Comparison of ENCODE assay signal across 17 cellular contexts in genomic region chrX:53694642-53695041, GRCh38. TPM values are rescaled to one million over a fixed set of nuclear protein-coding genes. Genes with fewer than 3 reads are reported as not detected.
DNase-seq lines count a peak whose midpoint lies in the region; ATAC-seq, FAIRE-seq and TF ChIP-seq lines count a peak whose summit lies in the region.
"Had no signal": no experiment of that assay in that cellular context is flagged by ENCODE, and none has a peak within 500 bp of the region (broad histone marks: within the 10 kb centered on the region; RNA-seq: fewer than 3 reads in every experiment).

No MANE protein-coding gene starts in this region.

- peaks cover 26% of the 10 kb centered on the region for H3K4me1 Mint-ChIP-seq in activated CD4-positive, alpha-beta T cell treated with anti-CD3 and anti-CD28 coated beads, Interleukin-2, amount 10 ng/mL, durations not matched to agents 7 days and 5 days
- H3K4me1 Mint-ChIP-seq in activated CD4-positive, alpha-beta T cell treated with anti-CD3 and anti-CD28 coated beads for 36 hours = peaks cover 16% of the 10 kb centered on the region
- H3K4me1 Mint-ChIP-seq in astrocyte (ENCODE audit: low read depth, unreplicated experiment) = no peaks in the 10 kb centered on the region
- peaks cover 0 to 4% of the 10 kb centered on the region in 2 donors for H3K4me1 Mint-ChIP-seq in stimulated activated naive B cell treated with anti-CD40 and anti-IgM and Interleukin-4, amounts not matched to agents 10 μg/mL and 1 μg/mL and 100 μg/mL, for 72 hours
- H3K4me1 Mint-ChIP-seq: H9 had no signal

- no peak overlapping the region for H3K4me3 ChIP-seq in astrocyte (ENCODE audit: insufficient read depth, low read depth, low read length)
- H3K4me3 ChIP-seq in HAP-1 = no peak overlapping the region
- H3K4me3 ChIP-seq: BLaER1 treated with 17β-estradiol and CSF1 and Interleukin-3, amounts not matched to agents 10 nM and 100 nM had no signal

- H3K4me3 Mint-ChIP-seq in activated CD4-positive, alpha-beta T cell treated with anti-CD3 and anti-CD28 coated beads, Interleukin-2, amount 10 ng/mL, durations not matched to agents 7 days and 5 days = no peak overlapping the region
- no peak overlapping the region for H3K4me3 Mint-ChIP-seq in activated CD4-positive, alpha-beta T cell treated with anti-CD3 and anti-CD28 coated beads for 36 hours
- H3K4me3 Mint-ChIP-seq in astrocyte (ENCODE audit: unreplicated experiment) = no peak overlapping the region
- H3K4me3 Mint-ChIP-seq in stimulated activated naive B cell treated with anti-CD40 and anti-IgM and Interleukin-4, amounts not matched to agents 10 μg/mL and 1 μg/mL and 100 μg/mL, for 72 hours = no peak overlapping the region
- H3K4me3 Mint-ChIP-seq: B cell; CD8-positive, alpha-beta T cell; H9 had no signal

- intact Hi-C loops in activated CD4-positive, alpha-beta T cell treated with anti-CD3 and anti-CD28 coated beads for 36 hours (cut with DNase I, micrococcal nuclease) = no loop called here

- POLR2A ChIA-PET in activated CD4-positive, alpha-beta T cell treated with anti-CD3 and anti-CD28 coated beads, Interleukin-2, amount 10 ng/mL, durations not matched to agents 7 days and 5 days (lab: Charles Lee) = interaction anchor here (0.6 kb wide), 1 partner anchor 20 kb away, joined by 3 read pairs; no protein-coding TSS in a partner anchor
- POLR2A ChIA-PET in activated CD4-positive, alpha-beta T cell treated with anti-CD3 and anti-CD28 coated beads for 36 hours (lab: Charles Lee) = no interaction called here

- H3K9ac ChIP-seq in astrocyte (ENCODE audit: low read length) = no peak overlapping the region
- H3K9ac ChIP-seq: BLaER1 treated with 17β-estradiol and CSF1 and Interleukin-3, amounts not matched to agents 10 nM and 100 nM had no signal

- no peaks in the 10 kb centered on the region for H3K9me3 ChIP-seq in astrocyte (ENCODE audit: insufficient read depth, low read depth, low read length)
- no peaks in the 10 kb centered on the region for H3K9me3 ChIP-seq in HAP-1

- no peak overlapping the region for H3K27ac ChIP-seq in astrocyte (ENCODE audit: low read depth, low read length)
- H3K27ac ChIP-seq: BLaER1 treated with 17β-estradiol and CSF1 and Interleukin-3, amounts not matched to agents 10 nM and 100 nM had no signal

- H3K27ac Mint-ChIP-seq in activated CD4-positive, alpha-beta T cell treated with anti-CD3 and anti-CD28 coated beads, Interleukin-2, amount 10 ng/mL, durations not matched to agents 7 days and 5 days = peak overlapping the region; percentile 62
- no peak overlapping the region for H3K27ac Mint-ChIP-seq in activated CD4-positive, alpha-beta T cell treated with anti-CD3 and anti-CD28 coated beads for 36 hours
- no peak overlapping the region for H3K27ac Mint-ChIP-seq in astrocyte (ENCODE audit: unreplicated experiment)
- H3K27ac Mint-ChIP-seq in stimulated activated naive B cell treated with anti-CD40 and anti-IgM and Interleukin-4, amounts not matched to agents 10 μg/mL and 1 μg/mL and 100 μg/mL, for 72 hours = no peak overlapping the region
- H3K27ac Mint-ChIP-seq: B cell; CD8-positive, alpha-beta T cell; H9 had no signal

- no peak for TF ChIP-seq CTCF in astrocyte (IDR thresholded peaks at IDR 0.05; ENCODE audit: insufficient read depth, low read depth, low read length)

- H3K4me1 ChIP-seq in astrocyte (ENCODE audit: insufficient read depth, low read length) = no peaks in the 10 kb centered on the region
- H3K4me1 ChIP-seq in HAP-1 = no peaks in the 10 kb centered on the region

- no peaks in the 10 kb centered on the region for H3K27me3 ChIP-seq in astrocyte (ENCODE audit: insufficient read depth, low read length)
- H3K27me3 ChIP-seq in HAP-1 (ENCODE audit: low read depth) = no peaks in the 10 kb centered on the region

- peaks cover 6% of the 10 kb centered on the region for H3K36me3 Mint-ChIP-seq in activated CD4-positive, alpha-beta T cell treated with anti-CD3 and anti-CD28 coated beads, Interleukin-2, amount 10 ng/mL, durations not matched to agents 7 days and 5 days (ENCODE audit: low read depth)
- H3K36me3 Mint-ChIP-seq in activated CD4-positive, alpha-beta T cell treated with anti-CD3 and anti-CD28 coated beads for 36 hours (ENCODE audit: low read depth) = peaks cover 2% of the 10 kb centered on the region
- H3K36me3 Mint-ChIP-seq in astrocyte (ENCODE audit: low read depth, unreplicated experiment) = no peaks in the 10 kb centered on the region
- H3K36me3 Mint-ChIP-seq in stimulated activated naive B cell treated with anti-CD40 and anti-IgM and Interleukin-4, amounts not matched to agents 10 μg/mL and 1 μg/mL and 100 μg/mL, for 72 hours = no peaks in the 10 kb centered on the region
- H3K36me3 Mint-ChIP-seq: CD8-positive, alpha-beta T cell had no signal

- DNase-seq in activated CD4-positive, alpha-beta T cell treated with anti-CD3 and anti-CD28 coated beads, Interleukin-2, amount 10 ng/mL, durations not matched to agents 7 days and 5 days = no peak
- DNase-seq in activated CD4-positive, alpha-beta T cell treated with anti-CD3 and anti-CD28 coated beads for 36 hours = no peak
- DNase-seq in MV-4-11 (lab: John Stamatoyannopoulos, UW) (peak; percentile 0), astrocyte (ENCODE audit: low read depth) (no peak), HAP-1 (ENCODE audit: low spot score in 2 of 2) (no peak), germinal center (ENCODE audit: low spot score) (no peak)
- DNase-seq in stimulated activated naive B cell treated with anti-CD40 and anti-IgM and Interleukin-4, amounts not matched to agents 10 μg/mL and 1 μg/mL and 100 μg/mL, for 72 hours = no peak
- DNase-seq: Calu3; CD8-positive, alpha-beta T cell; DMS79 treated with DMSO at 0.1 percent for 48 hours; GF-D8; H9 had no signal

- CTCF ChIA-PET in activated CD4-positive, alpha-beta T cell treated with anti-CD3 and anti-CD28 coated beads, Interleukin-2, amount 10 ng/mL, durations not matched to agents 7 days and 5 days (lab: Charles Lee) = interaction anchor here (0.6 to 1.8 kb wide), 5 partner anchors 9 to 692 kb away, joined by 3 to 5 read pairs (median 4); partner anchors contain the start of gene HUWE1
- CTCF ChIA-PET in activated CD4-positive, alpha-beta T cell treated with anti-CD3 and anti-CD28 coated beads for 36 hours (lab: Charles Lee) = no interaction called here

- H3K4me2 ChIP-seq in astrocyte (ENCODE audit: low read length) = no peak overlapping the region
- H3K4me2 ChIP-seq: BLaER1 treated with 17β-estradiol and CSF1 and Interleukin-3, amounts not matched to agents 10 nM and 100 nM had no signal

- peaks cover 3% of the 10 kb centered on the region for H3K9me3 Mint-ChIP-seq in activated CD4-positive, alpha-beta T cell treated with anti-CD3 and anti-CD28 coated beads, Interleukin-2, amount 10 ng/mL, durations not matched to agents 7 days and 5 days
- no peaks in the 10 kb centered on the region for H3K9me3 Mint-ChIP-seq in activated CD4-positive, alpha-beta T cell treated with anti-CD3 and anti-CD28 coated beads for 36 hours (ENCODE audit: low read depth)
- H3K9me3 Mint-ChIP-seq in astrocyte (ENCODE audit: unreplicated experiment) = no peaks in the 10 kb centered on the region
- no peaks in the 10 kb centered on the region for H3K9me3 Mint-ChIP-seq in stimulated activated naive B cell treated with anti-CD40 and anti-IgM and Interleukin-4, amounts not matched to agents 10 μg/mL and 1 μg/mL and 100 μg/mL, for 72 hours
- H3K9me3 Mint-ChIP-seq: CD8-positive, alpha-beta T cell had no signal

- H3K36me3 ChIP-seq in astrocyte (ENCODE audit: insufficient read depth, low read length) (no peaks in the 10 kb centered on the region), HAP-1 (replicated peaks) (no peaks in the 10 kb centered on the region)
- H3K36me3 ChIP-seq: BLaER1 treated with 17β-estradiol and CSF1 and Interleukin-3, amounts not matched to agents 10 nM and 100 nM had no signal

- FAIRE-seq in astrocyte (lab: Jason Lieb, UNC) = peak; percentile 94
- FAIRE-seq: GM19239, H1, HepG2 had no signal

- no peaks in the 10 kb centered on the region for H4K20me1 ChIP-seq in astrocyte (ENCODE audit: insufficient read depth, low read length)
- H4K20me1 ChIP-seq: BLaER1 treated with 17β-estradiol and CSF1 and Interleukin-3, amounts not matched to agents 10 nM and 100 nM had no signal

- no peak for ATAC-seq in activated CD4-positive, alpha-beta T cell treated with anti-CD3 and anti-CD28 coated beads for 36 hours
- ATAC-seq in stimulated activated naive B cell treated with anti-CD40 and anti-IgM and Interleukin-4, amounts not matched to agents 10 μg/mL and 1 μg/mL and 100 μg/mL, for 72 hours (replicated peaks) = peak; percentile 36 to 55
- ATAC-seq: CD8-positive, alpha-beta T cell; HepG2 had no signal

- H3K27me3 Mint-ChIP-seq in activated CD4-positive, alpha-beta T cell treated with anti-CD3 and anti-CD28 coated beads, Interleukin-2, amount 10 ng/mL, durations not matched to agents 7 days and 5 days = no peaks in the 10 kb centered on the region
- no peaks in the 10 kb centered on the region for H3K27me3 Mint-ChIP-seq in activated CD4-positive, alpha-beta T cell treated with anti-CD3 and anti-CD28 coated beads for 36 hours
- H3K27me3 Mint-ChIP-seq in astrocyte (ENCODE audit: low read depth, unreplicated experiment) = no peaks in the 10 kb centered on the region
- H3K27me3 Mint-ChIP-seq in stimulated activated naive B cell treated with anti-CD40 and anti-IgM and Interleukin-4, amounts not matched to agents 10 μg/mL and 1 μg/mL and 100 μg/mL, for 72 hours = peaks cover 0 to 5% of the 10 kb centered on the region in 2 donors
- H3K27me3 Mint-ChIP-seq: B cell had no signal

- no peaks in the 10 kb centered on the region for H3K79me2 ChIP-seq in astrocyte (ENCODE audit: insufficient read depth, low read length)

- in situ Hi-C loops in HAP-1 (cut with MboI; ENCODE audit: low sequenced_read_pairs) = no loop called here

- no peak overlapping the region for H2AFZ ChIP-seq in astrocyte (ENCODE audit: low read depth, low read length)

RNA-seq across cellular contexts. Expression of gene HUWE1, which starts 8.1 kb away (rescaled TPM):
- total RNA-seq in activated CD4-positive, alpha-beta T cell treated with anti-CD3 and anti-CD28 coated beads, Interleukin-2, amount 10 ng/mL, durations not matched to agents 7 days and 5 days = 100 to 1,000 TPM; 235 to 251 TPM
- 100 to 1,000 TPM; 513 to 554 TPM for total RNA-seq in activated CD4-positive, alpha-beta T cell treated with anti-CD3 and anti-CD28 coated beads for 36 hours
- total RNA-seq in astrocyte = 215 and 225 TPM in 2 replicates
